In genomic region chr5:73808916-73809315, GRCh38 we compare ENCODE assay signal across 27 cellular contexts.
"Had no signal": no experiment of that assay in that cellular context is flagged by ENCODE, and none has a peak within 500 bp of the region (broad histone marks: within the 10 kb centered on the region; RNA-seq: fewer than 3 reads in every experiment).

No MANE protein-coding gene starts in this region.

- H3K27ac Mint-ChIP-seq: activated CD4-positive, alpha-beta memory T cell treated with anti-CD3 and anti-CD28 coated beads, Interleukin-2, amount 10 ng/mL, durations not matched to agents 7 days and 5 days; activated CD4-positive, alpha-beta T cell treated with anti-CD3 and anti-CD28 coated beads, Interleukin-2, amount 10 ng/mL, durations not matched to agents 7 days and 5 days; activated naive CD4-positive, alpha-beta T cell treated with anti-CD3 and anti-CD28 coated beads, Interleukin-2, amount 10 ng/mL, durations not matched to agents 7 days and 5 days; activated naive CD4-positive, alpha-beta T cell treated with anti-CD3 and anti-CD28 coated beads, Interleukin-2, amount 50 U/mL, for 72 hours; activated naive CD8-positive, alpha-beta T cell treated with anti-CD3 and anti-CD28 coated beads, Interleukin-2, amount 10 ng/mL, durations not matched to agents 7 days and 5 days; activated T-cell treated with anti-CD3 and anti-CD28 coated beads, Interleukin-2, amount 50 U/mL, for 24 hours; activated T-cell treated with anti-CD3 and anti-CD28 coated beads, Interleukin-2, amount 50 U/mL, for 72 hours; brain had no signal

- H3K4me3 Mint-ChIP-seq: activated CD4-positive, alpha-beta memory T cell treated with anti-CD3 and anti-CD28 coated beads, Interleukin-2, amount 10 ng/mL, durations not matched to agents 7 days and 5 days; activated CD4-positive, alpha-beta T cell treated with anti-CD3 and anti-CD28 coated beads, Interleukin-2, amount 10 ng/mL, durations not matched to agents 7 days and 5 days; activated naive CD4-positive, alpha-beta T cell treated with anti-CD3 and anti-CD28 coated beads, Interleukin-2, amount 10 ng/mL, durations not matched to agents 7 days and 5 days; activated naive CD8-positive, alpha-beta T cell treated with anti-CD3 and anti-CD28 coated beads, Interleukin-2, amount 10 ng/mL, durations not matched to agents 7 days and 5 days; activated T-cell treated with anti-CD3 and anti-CD28 coated beads, Interleukin-2, amount 50 U/mL, for 24 hours; activated T-cell treated with anti-CD3 and anti-CD28 coated beads, Interleukin-2, amount 50 U/mL, for 72 hours; brain had no signal

- H3K27me3 Mint-ChIP-seq: activated naive CD4-positive, alpha-beta T cell treated with anti-CD3 and anti-CD28 coated beads, Interleukin-2, amount 10 ng/mL, durations not matched to agents 7 days and 5 days had no signal

- H3K36me3 Mint-ChIP-seq: activated naive CD4-positive, alpha-beta T cell treated with anti-CD3 and anti-CD28 coated beads, Interleukin-2, amount 10 ng/mL, durations not matched to agents 7 days and 5 days; activated naive CD4-positive, alpha-beta T cell treated with anti-CD3 and anti-CD28 coated beads, Interleukin-2, amount 50 U/mL, for 72 hours; activated naive CD8-positive, alpha-beta T cell treated with anti-CD3 and anti-CD28 coated beads, Interleukin-2, amount 10 ng/mL, durations not matched to agents 7 days and 5 days; brain had no signal

- H3K27ac ChIP-seq: ascending aorta, breast epithelium, cardiac muscle cell, colonic mucosa, epithelial cell of prostate, esophagus squamous epithelium had no signal

- H3K4me3 ChIP-seq: ascending aorta, breast epithelium, cardiac muscle cell, colonic mucosa, esophagus squamous epithelium had no signal

- H3K4me1 ChIP-seq: ascending aorta, breast epithelium, colonic mucosa had no signal

- H3K4me1 Mint-ChIP-seq: activated CD4-positive, alpha-beta memory T cell treated with anti-CD3 and anti-CD28 coated beads, Interleukin-2, amount 10 ng/mL, durations not matched to agents 7 days and 5 days; activated CD4-positive, alpha-beta T cell treated with anti-CD3 and anti-CD28 coated beads, Interleukin-2, amount 10 ng/mL, durations not matched to agents 7 days and 5 days; activated naive CD4-positive, alpha-beta T cell treated with anti-CD3 and anti-CD28 coated beads, Interleukin-2, amount 10 ng/mL, durations not matched to agents 7 days and 5 days; activated naive CD8-positive, alpha-beta T cell treated with anti-CD3 and anti-CD28 coated beads, Interleukin-2, amount 10 ng/mL, durations not matched to agents 7 days and 5 days had no signal

- H3K9me3 Mint-ChIP-seq: activated CD4-positive, alpha-beta memory T cell treated with anti-CD3 and anti-CD28 coated beads, Interleukin-2, amount 10 ng/mL, durations not matched to agents 7 days and 5 days; activated CD4-positive, alpha-beta T cell treated with anti-CD3 and anti-CD28 coated beads, Interleukin-2, amount 10 ng/mL, durations not matched to agents 7 days and 5 days; activated naive CD4-positive, alpha-beta T cell treated with anti-CD3 and anti-CD28 coated beads, Interleukin-2, amount 10 ng/mL, durations not matched to agents 7 days and 5 days; activated naive CD4-positive, alpha-beta T cell treated with anti-CD3 and anti-CD28 coated beads, Interleukin-2, amount 50 U/mL, for 72 hours; activated naive CD8-positive, alpha-beta T cell treated with anti-CD3 and anti-CD28 coated beads, Interleukin-2, amount 10 ng/mL, durations not matched to agents 7 days and 5 days; activated T-cell treated with anti-CD3 and anti-CD28 coated beads, Interleukin-2, amount 50 U/mL, for 24 hours; activated T-cell treated with anti-CD3 and anti-CD28 coated beads, Interleukin-2, amount 50 U/mL, for 72 hours; brain had no signal

- DNase-seq: activated CD4-positive, alpha-beta memory T cell treated with anti-CD3 and anti-CD28 coated beads, Interleukin-2, amount 10 ng/mL, durations not matched to agents 7 days and 5 days; activated CD4-positive, alpha-beta T cell treated with anti-CD3 and anti-CD28 coated beads for 1 hour; activated CD4-positive, alpha-beta T cell treated with anti-CD3 and anti-CD28 coated beads for 4 hours; activated CD4-positive, alpha-beta T cell treated with anti-CD3 and anti-CD28 coated beads, Interleukin-2, amount 10 ng/mL, durations not matched to agents 7 days and 5 days; activated CD4-positive, alpha-beta T cell treated with anti-CD3 and anti-CD28 coated beads, Interleukin-2, amount 50 U/mL, for 4 hours; activated CD8-positive, alpha-beta memory T cell treated with anti-CD3 and anti-CD28 coated beads, Interleukin-2, amount 50 U/mL, for 48 hours; activated gamma-delta T cell; activated naive CD4-positive, alpha-beta T cell; activated naive CD4-positive, alpha-beta T cell treated with anti-CD3 and anti-CD28 coated beads, Interleukin-2, amount 10 ng/mL, durations not matched to agents 7 days and 5 days; activated naive CD8-positive, alpha-beta T cell treated with anti-CD3 and anti-CD28 coated beads, Interleukin-2, amount 10 ng/mL, durations not matched to agents 7 days and 5 days; activated T-cell treated with anti-CD3 and anti-CD28 coated beads for 4 hours; activated T-cell treated with anti-CD3 and anti-CD28 coated beads, Interleukin-2, amount 50 U/mL, for 24 hours; activated T-cell treated with anti-CD3 and anti-CD28 coated beads, Interleukin-2, amount 50 U/mL, for 72 hours; central memory CD4-positive, alpha-beta T cell; cerebellar nuclear complex; colonic mucosa; effector CD8-positive, alpha-beta T cell; esophagus squamous epithelium; foreskin melanocyte; head of caudate nucleus; T-helper 2 cell had no signal

- H3K27me3 ChIP-seq: ascending aorta, breast epithelium, cardiac muscle cell, colonic mucosa, esophagus squamous epithelium had no signal

- H3K36me3 ChIP-seq: ascending aorta, breast epithelium, cardiac muscle cell, colonic mucosa had no signal

- ATAC-seq: activated naive CD4-positive, alpha-beta T cell treated with anti-CD3 and anti-CD28 coated beads, Interleukin-2, amount 50 U/mL, for 72 hours; activated T-cell treated with anti-CD3 and anti-CD28 coated beads, Interleukin-2, amount 50 U/mL, for 72 hours had no signal

- H3K9me3 ChIP-seq: ascending aorta, breast epithelium, colonic mucosa, esophagus squamous epithelium had no signal
